7 cellular contexts compared by ENCODE assay signal in genomic region chr1:46527474-46528296, GRCh38. TPM values are rescaled to one million over a fixed set of nuclear protein-coding genes. Genes with fewer than 3 reads are reported as not detected.
DNase-seq lines count a peak whose midpoint lies in the region; ATAC-seq and TF ChIP-seq lines count a peak whose summit lies in the region.

No MANE protein-coding gene starts in this region.

- H3K27ac ChIP-seq in OCI-LY1 (ENCODE audit: low read depth, low read length, poor library complexity, severe bottlenecking) (no peak overlapping the region), esophagus muscularis mucosa (replicated peaks in 1 of 4) (no peak overlapping the region)

- no peak for TF ChIP-seq POLR2A in esophagus muscularis mucosa (IDR thresholded peaks at IDR 0.05; ENCODE audit: low read depth)

- H3K4me2 ChIP-seq in OCI-LY1 (ENCODE audit: low read length) = no peak overlapping the region

- H4K20me1 ChIP-seq in OCI-LY1 (ENCODE audit: insufficient read depth, low read length) = no peaks in the 10 kb centered on the region

- peaks cover 29 to 33% of the 10 kb centered on the region in 2 donors for H3K27me3 Mint-ChIP-seq in natural killer cell (ENCODE audit: low read depth in 2 of 2)

- TF ChIP-seq EP300 in esophagus muscularis mucosa (IDR thresholded peaks at IDR 0.05) = no peak

- H2AFZ ChIP-seq in OCI-LY1 (ENCODE audit: low read length) = no peak overlapping the region

- H3K79me2 ChIP-seq in OCI-LY1 (ENCODE audit: insufficient read depth, low read length) = no peaks in the 10 kb centered on the region

- WGBS in esophagus muscularis mucosa = 88% methylated on average over 1 of the region's 3 CpGs

- ATAC-seq in natural killer cell = peak; percentile 62 to 68 (median 62)
- peak; percentile 48 for ATAC-seq in stimulated activated naive CD8-positive, alpha-beta T cell treated with anti-CD3 and anti-CD28 coated beads, Interleukin-15, Interleukin-2, amounts not matched to agents 100 U/mL and 50 U/mL, for 24 hours

- H3K4me1 Mint-ChIP-seq in natural killer cell = no peaks in the 10 kb centered on the region

- DNase-seq in GM12864 (ENCODE audit: low read depth) = no peak
- peak; percentile 82 for DNase-seq in HK-2 (ENCODE audit: unreplicated experiment)
- DNase-seq in activated T-cell treated with anti-CD3 and anti-CD28 coated beads for 24 hours (ENCODE audit: low read depth) = peak; percentile 59
- DNase-seq in esophagus muscularis mucosa (ENCODE audit: extremely low spot score) = peak; percentile 95
- DNase-seq in natural killer cell = peak; percentile 61
- peak; percentile 83 for DNase-seq in stimulated activated naive CD8-positive, alpha-beta T cell treated with anti-CD3 and anti-CD28 coated beads, Interleukin-15, Interleukin-2, amounts not matched to agents 100 U/mL and 50 U/mL, for 24 hours

- no peak overlapping the region for H3K9ac ChIP-seq in OCI-LY1 (ENCODE audit: low read length)

- H3F3A ChIP-seq in OCI-LY1 (ENCODE audit: insufficient read depth, low read length) = no peaks in the 10 kb centered on the region

- H3K27me3 ChIP-seq in OCI-LY1 (ENCODE audit: insufficient read depth, low read length) = no peaks in the 10 kb centered on the region; the same call in 1 of the 2 replicates
- peaks cover 0 to 50% (median 0%) of the 10 kb centered on the region in 4 donors for H3K27me3 ChIP-seq in esophagus muscularis mucosa

- peak; percentile 98 for TF ChIP-seq CTCF in GM12864 (IDR thresholded peaks at IDR 0.05; ENCODE audit: low read depth, low read length, missing control alignments)
- TF ChIP-seq CTCF in OCI-LY1 (IDR thresholded peaks at IDR 0.05; ENCODE audit: low read length) = peak; percentile 89
- peak; percentile 90 to 95 (median 94) for TF ChIP-seq CTCF in esophagus muscularis mucosa (IDR thresholded peaks at IDR 0.05)
- TF ChIP-seq CTCF in natural killer cell (IDR thresholded peaks at IDR 0.05) = peak; percentile 77

- no peak overlapping the region for H3K4me3 Mint-ChIP-seq in natural killer cell

- H3K36me3 ChIP-seq in OCI-LY1 (ENCODE audit: insufficient read depth, low read length) (no peaks in the 10 kb centered on the region), esophagus muscularis mucosa (no peaks in the 10 kb centered on the region)

- no peaks in the 10 kb centered on the region for H3K9me3 ChIP-seq in OCI-LY1 (ENCODE audit: low read length)
- H3K9me3 ChIP-seq in esophagus muscularis mucosa = no peaks in the 10 kb centered on the region

- H3K4me1 ChIP-seq in OCI-LY1 (ENCODE audit: insufficient read depth, low read length, severe bottlenecking) (no peaks in the 10 kb centered on the region), esophagus muscularis mucosa (peaks cover 3 to 14% (median 5%) of the 10 kb centered on the region in 4 donors)

- H3K4me3 ChIP-seq in GM12864 (ENCODE audit: low read depth, low read length) = no peak overlapping the region
- no peak overlapping the region for H3K4me3 ChIP-seq in OCI-LY1 (ENCODE audit: low read depth, low read length, poor library complexity, severe bottlenecking)
- H3K4me3 ChIP-seq in esophagus muscularis mucosa = no peak overlapping the region

- H3K9me2 ChIP-seq in OCI-LY1 (ENCODE audit: low read depth, low read length) = no peaks in the 10 kb centered on the region

- intact Hi-C loops in esophagus muscularis mucosa (cut with DNase I) (loop anchor here (1.0 to 2.0 kb wide), 2 partner anchors 51 to 80 kb away; no protein-coding TSS in a partner anchor), natural killer cell (cut with micrococcal nuclease) (loop anchor here (1.0 to 2.0 kb wide), 3 partner anchors 50 to 121 kb away; no protein-coding TSS in a partner anchor)

- no peaks in the 10 kb centered on the region for H3K36me3 Mint-ChIP-seq in natural killer cell

- no peak overlapping the region for H3K27ac Mint-ChIP-seq in natural killer cell

- H3K9me3 Mint-ChIP-seq in natural killer cell = no peaks in the 10 kb centered on the region

RNA-seq across cellular contexts. Expression of gene KNCN, which starts 23.8 kb away (rescaled TPM):
- total RNA-seq in esophagus muscularis mucosa (not detected), natural killer cell (under 1 TPM in 1 of 3 donors, not detected in 2; 0.20 TPM)

RNA-seq across cellular contexts. Expression of gene DMBX1, which starts 38.0 kb away (rescaled TPM):
- total RNA-seq in esophagus muscularis mucosa (not detected), natural killer cell (not detected)
